In genomic region chr1:224065455-224065854, GRCh38 we compare ENCODE assay signal across 14 cellular contexts. TPM values are rescaled to one million over a fixed set of nuclear protein-coding genes. Genes with fewer than 3 reads are reported as not detected.
DNase-seq lines count a peak whose midpoint lies in the region; ATAC-seq and TF ChIP-seq lines count a peak whose summit lies in the region.
"Had no signal": no experiment of that assay in that cellular context is flagged by ENCODE, and none has a peak within 500 bp of the region (broad histone marks: within the 10 kb centered on the region; RNA-seq: fewer than 3 reads in every experiment).

No MANE protein-coding gene starts in this region.

- H3K4me1 Mint-ChIP-seq in stimulated activated naive CD8-positive, alpha-beta T cell treated with anti-CD3 and anti-CD28 coated beads, Interleukin-15, Interleukin-2, amounts not matched to agents 100 ng/mL and 50 ng/mL, for 24 hours (ENCODE audit: low read depth), result peaks cover 14% of the 10 kb centered on the region
- peaks cover 9% of the 10 kb centered on the region for H3K4me1 Mint-ChIP-seq in stimulated activated naive CD8-positive, alpha-beta T cell treated with anti-CD3 and anti-CD28 coated beads, Interleukin-15, amount 100 ng/mL, for 72 hours
- peaks cover 2 to 6% of the 10 kb centered on the region in 2 donors for H3K4me1 Mint-ChIP-seq in stimulated activated naive B cell treated with anti-CD40 and anti-IgM and Interleukin-4, amounts not matched to agents 10 μg/mL and 1 μg/mL and 100 μg/mL, for 72 hours
- H3K4me1 Mint-ChIP-seq: natural killer cell had no signal

- H3K27ac Mint-ChIP-seq in stimulated activated naive CD8-positive, alpha-beta T cell treated with anti-CD3 and anti-CD28 coated beads, Interleukin-15, Interleukin-2, amounts not matched to agents 100 ng/mL and 50 ng/mL, for 24 hours, result peak overlapping the region; percentile 45
- H3K27ac Mint-ChIP-seq in stimulated activated naive CD8-positive, alpha-beta T cell treated with anti-CD3 and anti-CD28 coated beads, Interleukin-15, amount 100 ng/mL, for 72 hours, result peak overlapping the region in 1 of 2 donors; percentile 57
- no peak overlapping the region for H3K27ac Mint-ChIP-seq in stimulated activated naive B cell treated with anti-CD40 and anti-IgM and Interleukin-4, amounts not matched to agents 10 μg/mL and 1 μg/mL and 100 μg/mL, for 72 hours
- H3K27ac Mint-ChIP-seq: activated T-cell treated with anti-CD3 and anti-CD28 coated beads, Interleukin-2, amount 50 U/mL, for 24 hours; B cell; natural killer cell had no signal

- no peaks in the 10 kb centered on the region for H3K9me3 Mint-ChIP-seq in stimulated activated naive CD8-positive, alpha-beta T cell treated with anti-CD3 and anti-CD28 coated beads, Interleukin-15, Interleukin-2, amounts not matched to agents 100 ng/mL and 50 ng/mL, for 24 hours
- no peaks in the 10 kb centered on the region for H3K9me3 Mint-ChIP-seq in stimulated activated naive CD8-positive, alpha-beta T cell treated with anti-CD3 and anti-CD28 coated beads, Interleukin-15, amount 100 ng/mL, for 72 hours
- no peaks in the 10 kb centered on the region for H3K9me3 Mint-ChIP-seq in stimulated activated naive B cell treated with anti-CD40 and anti-IgM and Interleukin-4, amounts not matched to agents 10 μg/mL and 1 μg/mL and 100 μg/mL, for 72 hours
- H3K9me3 Mint-ChIP-seq: activated T-cell treated with anti-CD3 and anti-CD28 coated beads, Interleukin-2, amount 50 U/mL, for 24 hours; natural killer cell had no signal

- peaks cover 5% of the 10 kb centered on the region for H3K27me3 Mint-ChIP-seq in stimulated activated naive CD8-positive, alpha-beta T cell treated with anti-CD3 and anti-CD28 coated beads, Interleukin-15, Interleukin-2, amounts not matched to agents 100 ng/mL and 50 ng/mL, for 24 hours
- peaks cover 25% of the 10 kb centered on the region for H3K27me3 Mint-ChIP-seq in stimulated activated naive CD8-positive, alpha-beta T cell treated with anti-CD3 and anti-CD28 coated beads, Interleukin-15, amount 100 ng/mL, for 72 hours
- peaks cover 0 to 8% of the 10 kb centered on the region in 2 donors for H3K27me3 Mint-ChIP-seq in stimulated activated naive B cell treated with anti-CD40 and anti-IgM and Interleukin-4, amounts not matched to agents 10 μg/mL and 1 μg/mL and 100 μg/mL, for 72 hours
- H3K27me3 Mint-ChIP-seq: activated T-cell treated with anti-CD3 and anti-CD28 coated beads, Interleukin-2, amount 50 U/mL, for 24 hours had no signal

- no peak for ATAC-seq in stimulated activated naive CD8-positive, alpha-beta T cell treated with anti-CD3 and anti-CD28 coated beads, Interleukin-15, amount 100 ng/mL, for 72 hours
- ATAC-seq in stimulated activated naive B cell treated with anti-CD40 and anti-IgM and Interleukin-4, amounts not matched to agents 10 μg/mL and 1 μg/mL and 100 μg/mL, for 72 hours (replicated peaks), result no peak
- ATAC-seq in GM18861 (IDR thresholded peaks at IDR 0.05; ENCODE audit: unreplicated experiment), result no peak
- ATAC-seq: natural killer cell had no signal

- H3K36me3 Mint-ChIP-seq in stimulated activated naive CD8-positive, alpha-beta T cell treated with anti-CD3 and anti-CD28 coated beads, Interleukin-15, Interleukin-2, amounts not matched to agents 100 ng/mL and 50 ng/mL, for 24 hours (ENCODE audit: low read depth), result no peaks in the 10 kb centered on the region
- no peaks in the 10 kb centered on the region for H3K36me3 Mint-ChIP-seq in stimulated activated naive B cell treated with anti-CD40 and anti-IgM and Interleukin-4, amounts not matched to agents 10 μg/mL and 1 μg/mL and 100 μg/mL, for 72 hours
- H3K36me3 Mint-ChIP-seq: natural killer cell had no signal

- no peak overlapping the region for H3K4me3 ChIP-seq in fibroblast of the aortic adventitia (ENCODE audit: low read depth, low read length)

- no peak for DNase-seq in stimulated activated naive CD8-positive, alpha-beta T cell treated with anti-CD3 and anti-CD28 coated beads, Interleukin-15, amount 100 ng/mL, for 72 hours
- peak; percentile 43 for DNase-seq in RPMI8226
- peak; percentile 14 for DNase-seq in fibroblast of the aortic adventitia (ENCODE audit: low read depth)
- DNase-seq in stimulated activated naive B cell treated with anti-CD40 and anti-IgM and Interleukin-4, amounts not matched to agents 10 μg/mL and 1 μg/mL and 100 μg/mL, for 72 hours, result no peak
- no peak for DNase-seq in COLO668 (lab: John Stamatoyannopoulos, UW; ENCODE audit: unreplicated experiment)
- no peak for DNase-seq in C1 segment of cervical spinal cord (lab: John Stamatoyannopoulos, UW)
- DNase-seq: activated T-cell treated with anti-CD3 and anti-CD28 coated beads, Interleukin-2, amount 50 U/mL, for 24 hours; cortex of kidney; hypothalamus; natural killer cell; NCI-H1105 treated with DMSO at 0.1 percent for 48 hours had no signal

- no peak overlapping the region for H3K4me3 Mint-ChIP-seq in stimulated activated naive CD8-positive, alpha-beta T cell treated with anti-CD3 and anti-CD28 coated beads, Interleukin-15, Interleukin-2, amounts not matched to agents 100 ng/mL and 50 ng/mL, for 24 hours
- H3K4me3 Mint-ChIP-seq in stimulated activated naive CD8-positive, alpha-beta T cell treated with anti-CD3 and anti-CD28 coated beads, Interleukin-15, amount 100 ng/mL, for 72 hours, result no peak overlapping the region
- H3K4me3 Mint-ChIP-seq in stimulated activated naive B cell treated with anti-CD40 and anti-IgM and Interleukin-4, amounts not matched to agents 10 μg/mL and 1 μg/mL and 100 μg/mL, for 72 hours, result no peak overlapping the region
- H3K4me3 Mint-ChIP-seq: activated T-cell treated with anti-CD3 and anti-CD28 coated beads, Interleukin-2, amount 50 U/mL, for 24 hours; B cell; natural killer cell had no signal

- no peak for TF ChIP-seq CTCF in fibroblast of the aortic adventitia (IDR thresholded peaks at IDR 0.05; ENCODE audit: insufficient read depth, low read length)

RNA-seq across cellular contexts. Expression of gene FBXO28, which starts 48.5 kb away (rescaled TPM):
- 14.7 and 37.1 TPM in 2 replicates for total RNA-seq in fibroblast of the aortic adventitia (ENCODE audit: low replicate concordance)

Comparison
In these comparisons a context has a peak if more than half of its experiments do, and no peak if none do; other contexts are left out.
1. DNase-seq: peak in RPMI8226 (single experiment) and fibroblast of the aortic adventitia (single experiment); none in stimulated activated naive CD8-positive, alpha-beta T cell treated with anti-CD3 and anti-CD28 coated beads, Interleukin-15, amount 100 ng/mL, for 72 hours (0 of 2), stimulated activated naive B cell treated with anti-CD40 and anti-IgM and Interleukin-4, amounts not matched to agents 10 μg/mL and 1 μg/mL and 100 μg/mL, for 72 hours (single experiment), COLO668 (single experiment) and C1 segment of cervical spinal cord (0 of 14).